19 cellular contexts compared by ENCODE assay signal in genomic region chr7:33882040-33882800, GRCh38. TPM values are rescaled to one million over a fixed set of nuclear protein-coding genes. Genes with fewer than 3 reads are reported as not detected.
DNase-seq lines count a peak whose midpoint lies in the region; ATAC-seq and TF ChIP-seq lines count a peak whose summit lies in the region.
"Had no signal": no experiment of that assay in that cellular context is flagged by ENCODE, and none has a peak within 500 bp of the region (broad histone marks: within the 10 kb centered on the region; RNA-seq: fewer than 3 reads in every experiment).

No MANE protein-coding gene starts in this region.

- H3K4me1 ChIP-seq in left ventricle myocardium inferior = peaks cover 7% of the 10 kb centered on the region
- H3K4me1 ChIP-seq: BLaER1 treated with 17β-estradiol and CSF1 and Interleukin-3, amounts not matched to agents 10 nM and 100 nM had no signal

- intact Hi-C loops in left ventricle myocardium inferior (cut with micrococcal nuclease) = loop anchor here (10.0 kb wide), 1 partner anchor 117 kb away; no protein-coding TSS in a partner anchor
- intact Hi-C loops in sciatic nerve (cut with DNase I) = no loop called here

- ATAC-seq in sciatic nerve (peak; percentile 79), GM18907 (IDR thresholded peaks at IDR 0.05; ENCODE audit: unreplicated experiment) (no peak), GM21367 (IDR thresholded peaks at IDR 0.05; ENCODE audit: unreplicated experiment) (no peak), GM18520 (IDR thresholded peaks at IDR 0.05; ENCODE audit: unreplicated experiment) (no peak)
- ATAC-seq: PC-3, T-cell had no signal

- peak overlapping the region; percentile 8 for H3K4me3 ChIP-seq in coronary artery
- H3K4me3 ChIP-seq in left ventricle myocardium inferior = no peak overlapping the region
- H3K4me3 ChIP-seq: BLaER1 treated with 17β-estradiol and CSF1 and Interleukin-3, amounts not matched to agents 10 nM and 100 nM had no signal

- H3K27ac ChIP-seq in coronary artery (peak overlapping the region in 1 of 2 donors; percentile 59), left ventricle myocardium inferior (replicated peaks) (peak overlapping the region; percentile 58)
- H3K27ac ChIP-seq: BLaER1 treated with 17β-estradiol and CSF1 and Interleukin-3, amounts not matched to agents 10 nM and 100 nM; brain microvascular endothelial cell; KMS-11 had no signal

- no peaks in the 10 kb centered on the region for H3K36me3 ChIP-seq in left ventricle myocardium inferior
- H3K36me3 ChIP-seq: BLaER1 treated with 17β-estradiol and CSF1 and Interleukin-3, amounts not matched to agents 10 nM and 100 nM; brain microvascular endothelial cell had no signal

- no peaks in the 10 kb centered on the region for H3K9me3 ChIP-seq in left ventricle myocardium inferior (replicated peaks)
- H3K9me3 ChIP-seq: BLaER1 treated with 17β-estradiol and CSF1 and Interleukin-3, amounts not matched to agents 10 nM and 100 nM had no signal

- H3K27me3 ChIP-seq in left ventricle myocardium inferior (ENCODE audit: low read depth) = peaks cover 18% of the 10 kb centered on the region
- H3K27me3 ChIP-seq: BLaER1 treated with 17β-estradiol and CSF1 and Interleukin-3, amounts not matched to agents 10 nM and 100 nM; brain microvascular endothelial cell had no signal

- DNase-seq in GM03348 (ENCODE audit: low spot score) (peak; percentile 14), coronary artery (ENCODE audit: low spot score) (no peak), left ventricle myocardium inferior (peak; percentile 30), sciatic nerve (ENCODE audit: low spot score) (no peak), hippocampal formation (lab: John Stamatoyannopoulos, UW) (no peak)
- DNase-seq: activated CD4-positive, alpha-beta T cell treated with anti-CD3 and anti-CD28 coated beads for 48 hours; brain microvascular endothelial cell; dermis blood vessel endothelial cell; NCI-H187 treated with DMSO at 0.1 percent for 48 hours; NCI-H2227 treated with DMSO at 0.1 percent for 48 hours; nucleus accumbens; PC-3; T-cell had no signal

- TF ChIP-seq CTCF in coronary artery (IDR thresholded peaks at IDR 0.05) (no peak), left ventricle myocardium inferior (IDR thresholded peaks at IDR 0.05; ENCODE audit: borderline replicate concordance) (no peak)

RNA-seq across cellular contexts. Expression of gene BMPER, which starts 23.1 kb away (rescaled TPM):
- total RNA-seq in left ventricle myocardium inferior (2.9 TPM), sciatic nerve (18.8 TPM)
- total RNA-seq: activated T-helper 1 cell treated with anti-CD3 and anti-CD28 coated beads, Interleukin-12 subunit alpha, Interleukin-12 subunit beta, Interleukin-2, Interleukin-4 antibody, amounts not matched to agents 30 ng/mL and 10 ng/mL and 1 ng/mL, durations not matched to agents 14 hours and 24 hours and 36 hours had no signal

Comparison
In these comparisons a context has a peak if more than half of its experiments do, and no peak if none do; other contexts are left out.
1. DNase-seq: peak in GM03348 (single experiment) and left ventricle myocardium inferior (single experiment); none in coronary artery (single experiment), sciatic nerve (single experiment) and hippocampal formation (0 of 2).